2 cellular contexts compared by ENCODE assay signal in the genomic region with DNA sequence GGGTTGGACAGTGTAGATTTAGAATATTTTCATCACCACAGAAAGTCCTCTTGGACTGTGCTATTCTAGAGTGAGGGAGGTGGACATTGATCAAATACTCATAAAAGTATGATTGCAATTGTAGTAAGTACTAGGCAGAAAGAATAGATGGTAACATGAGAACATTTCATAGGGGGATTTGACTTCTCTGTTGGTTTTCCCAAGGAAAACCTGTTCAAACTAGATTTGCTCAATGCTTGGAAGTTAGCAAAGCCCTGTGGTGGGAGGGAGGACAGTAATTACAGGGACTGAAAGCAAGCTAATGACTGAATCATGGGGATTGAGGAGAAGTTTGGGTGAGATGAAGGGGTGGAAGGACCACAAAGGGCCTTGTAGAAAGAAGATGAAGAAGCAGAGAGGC.
TF ChIP-seq lines count a peak whose summit lies in the region.

No MANE protein-coding gene starts in this region.

TF ChIP-seq in SK-N-SH, 30 proteins besides CTCF, POLR2A, EP300 and RAD21:
- no peak for TF ChIP-seq MEF2A (IDR thresholded peaks at IDR 0.05; ENCODE audit: borderline replicate concordance, low read depth)
- TF ChIP-seq, protein P1, sequence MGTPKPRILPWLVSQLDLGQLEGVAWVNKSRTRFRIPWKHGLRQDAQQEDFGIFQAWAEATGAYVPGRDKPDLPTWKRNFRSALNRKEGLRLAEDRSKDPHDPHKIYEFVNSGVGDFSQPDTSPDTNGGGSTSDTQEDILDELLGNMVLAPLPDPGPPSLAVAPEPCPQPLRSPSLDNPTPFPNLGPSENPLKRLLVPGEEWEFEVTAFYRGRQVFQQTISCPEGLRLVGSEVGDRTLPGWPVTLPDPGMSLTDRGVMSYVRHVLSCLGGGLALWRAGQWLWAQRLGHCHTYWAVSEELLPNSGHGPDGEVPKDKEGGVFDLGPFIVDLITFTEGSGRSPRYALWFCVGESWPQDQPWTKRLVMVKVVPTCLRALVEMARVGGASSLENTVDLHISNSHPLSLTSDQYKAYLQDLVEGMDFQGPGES (IDR thresholded peaks at IDR 0.05; ENCODE audit: low read depth, low read length), result no peak
- TF ChIP-seq TAF1 (IDR thresholded peaks at IDR 0.05; ENCODE audit: borderline replicate concordance, low read depth, low read length), result no peak
- no peak for TF ChIP-seq POLR2AphosphoS5 (IDR thresholded peaks at IDR 0.05; ENCODE audit: low read depth, low read length)
- no peak for TF ChIP-seq CHD2 (IDR thresholded peaks at IDR 0.05; ENCODE audit: low read length, partially characterized antibody)
- TF ChIP-seq SMC3 (IDR thresholded peaks at IDR 0.05; ENCODE audit: low read depth, low read length), result no peak
- no peak for TF ChIP-seq GABPA (IDR thresholded peaks at IDR 0.05; ENCODE audit: low read depth)
- no peak for TF ChIP-seq MXI1 (IDR thresholded peaks at IDR 0.05; ENCODE audit: low read depth, low read length)
- no peak for TF ChIP-seq EZH2phosphoT487 (IDR thresholded peaks at IDR 0.05; ENCODE audit: borderline replicate concordance, low read depth)
- no peak for TF ChIP-seq NFIC (IDR thresholded peaks at IDR 0.05; ENCODE audit: borderline replicate concordance)
- TF ChIP-seq, protein P2, sequence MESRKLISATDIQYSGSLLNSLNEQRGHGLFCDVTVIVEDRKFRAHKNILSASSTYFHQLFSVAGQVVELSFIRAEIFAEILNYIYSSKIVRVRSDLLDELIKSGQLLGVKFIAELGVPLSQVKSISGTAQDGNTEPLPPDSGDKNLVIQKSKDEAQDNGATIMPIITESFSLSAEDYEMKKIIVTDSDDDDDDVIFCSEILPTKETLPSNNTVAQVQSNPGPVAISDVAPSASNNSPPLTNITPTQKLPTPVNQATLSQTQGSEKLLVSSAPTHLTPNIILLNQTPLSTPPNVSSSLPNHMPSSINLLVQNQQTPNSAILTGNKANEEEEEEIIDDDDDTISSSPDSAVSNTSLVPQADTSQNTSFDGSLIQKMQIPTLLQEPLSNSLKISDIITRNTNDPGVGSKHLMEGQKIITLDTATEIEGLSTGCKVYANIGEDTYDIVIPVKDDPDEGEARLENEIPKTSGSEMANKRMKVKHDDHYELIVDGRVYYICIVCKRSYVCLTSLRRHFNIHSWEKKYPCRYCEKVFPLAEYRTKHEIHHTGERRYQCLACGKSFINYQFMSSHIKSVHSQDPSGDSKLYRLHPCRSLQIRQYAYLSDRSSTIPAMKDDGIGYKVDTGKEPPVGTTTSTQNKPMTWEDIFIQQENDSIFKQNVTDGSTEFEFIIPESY (IDR thresholded peaks at IDR 0.05; ENCODE audit: borderline replicate concordance, low read depth), result no peak
- TF ChIP-seq, protein P3, sequence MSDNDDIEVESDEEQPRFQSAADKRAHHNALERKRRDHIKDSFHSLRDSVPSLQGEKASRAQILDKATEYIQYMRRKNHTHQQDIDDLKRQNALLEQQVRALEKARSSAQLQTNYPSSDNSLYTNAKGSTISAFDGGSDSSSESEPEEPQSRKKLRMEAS (IDR thresholded peaks at IDR 0.05; ENCODE audit: low read depth), result no peak
- no peak for TF ChIP-seq TCF12 (IDR thresholded peaks at IDR 0.05)
- TF ChIP-seq FOSL2 (IDR thresholded peaks at IDR 0.05; ENCODE audit: borderline replicate concordance, low read depth), result no peak
- TF ChIP-seq RFX5 (IDR thresholded peaks at IDR 0.05; ENCODE audit: low read length), result no peak
- no peak for TF ChIP-seq YY1 (IDR thresholded peaks at IDR 0.05; ENCODE audit: low read depth)
- TF ChIP-seq SIN3A (IDR thresholded peaks at IDR 0.05; ENCODE audit: borderline replicate concordance, low read depth, low read length), result no peak
- TF ChIP-seq FOXM1 (IDR thresholded peaks at IDR 0.05; ENCODE audit: low read depth), result no peak

TF ChIP-seq in SK-N-SH treated with all-trans-retinoic acid at 6 μM for 48 hours, 23 proteins besides CTCF, POLR2A, EP300 and RAD21:
- no peak for TF ChIP-seq BACH2 (CRISPR knock-in tag; IDR thresholded peaks at IDR 0.05; ENCODE audit: borderline replicate concordance)
- no peak for TF ChIP-seq PATZ1 (CRISPR knock-in tag; IDR thresholded peaks at IDR 0.05; ENCODE audit: borderline replicate concordance)
- TF ChIP-seq ZFP3 (CRISPR knock-in tag; IDR thresholded peaks at IDR 0.05), result no peak
- no peak for TF ChIP-seq ZNF70 (CRISPR knock-in tag; IDR thresholded peaks at IDR 0.05)
- TF ChIP-seq PPARA (CRISPR knock-in tag; IDR thresholded peaks at IDR 0.05; ENCODE audit: borderline replicate concordance), result no peak
- TF ChIP-seq ARNTL (CRISPR knock-in tag; IDR thresholded peaks at IDR 0.05; ENCODE audit: borderline replicate concordance, low read depth), result no peak
- TF ChIP-seq TOX (CRISPR knock-in tag; IDR thresholded peaks at IDR 0.05; ENCODE audit: borderline replicate concordance), result no peak
- TF ChIP-seq GLIS3 (CRISPR knock-in tag; IDR thresholded peaks at IDR 0.05), result no peak
- TF ChIP-seq, protein P4, sequence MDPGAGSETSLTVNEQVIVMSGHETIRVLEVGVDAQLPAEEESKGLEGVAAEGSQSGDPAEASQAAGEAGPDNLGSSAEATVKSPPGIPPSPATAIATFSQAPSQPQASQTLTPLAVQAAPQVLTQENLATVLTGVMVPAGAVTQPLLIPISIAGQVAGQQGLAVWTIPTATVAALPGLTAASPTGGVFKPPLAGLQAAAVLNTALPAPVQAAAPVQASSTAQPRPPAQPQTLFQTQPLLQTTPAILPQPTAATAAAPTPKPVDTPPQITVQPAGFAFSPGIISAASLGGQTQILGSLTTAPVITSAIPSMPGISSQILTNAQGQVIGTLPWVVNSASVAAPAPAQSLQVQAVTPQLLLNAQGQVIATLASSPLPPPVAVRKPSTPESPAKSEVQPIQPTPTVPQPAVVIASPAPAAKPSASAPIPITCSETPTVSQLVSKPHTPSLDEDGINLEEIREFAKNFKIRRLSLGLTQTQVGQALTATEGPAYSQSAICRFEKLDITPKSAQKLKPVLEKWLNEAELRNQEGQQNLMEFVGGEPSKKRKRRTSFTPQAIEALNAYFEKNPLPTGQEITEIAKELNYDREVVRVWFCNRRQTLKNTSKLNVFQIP (CRISPR knock-in tag; IDR thresholded peaks at IDR 0.05; ENCODE audit: borderline replicate concordance, low read depth), result no peak
- no peak for TF ChIP-seq RARB (CRISPR knock-in tag; IDR thresholded peaks at IDR 0.05)
- TF ChIP-seq, protein P5, sequence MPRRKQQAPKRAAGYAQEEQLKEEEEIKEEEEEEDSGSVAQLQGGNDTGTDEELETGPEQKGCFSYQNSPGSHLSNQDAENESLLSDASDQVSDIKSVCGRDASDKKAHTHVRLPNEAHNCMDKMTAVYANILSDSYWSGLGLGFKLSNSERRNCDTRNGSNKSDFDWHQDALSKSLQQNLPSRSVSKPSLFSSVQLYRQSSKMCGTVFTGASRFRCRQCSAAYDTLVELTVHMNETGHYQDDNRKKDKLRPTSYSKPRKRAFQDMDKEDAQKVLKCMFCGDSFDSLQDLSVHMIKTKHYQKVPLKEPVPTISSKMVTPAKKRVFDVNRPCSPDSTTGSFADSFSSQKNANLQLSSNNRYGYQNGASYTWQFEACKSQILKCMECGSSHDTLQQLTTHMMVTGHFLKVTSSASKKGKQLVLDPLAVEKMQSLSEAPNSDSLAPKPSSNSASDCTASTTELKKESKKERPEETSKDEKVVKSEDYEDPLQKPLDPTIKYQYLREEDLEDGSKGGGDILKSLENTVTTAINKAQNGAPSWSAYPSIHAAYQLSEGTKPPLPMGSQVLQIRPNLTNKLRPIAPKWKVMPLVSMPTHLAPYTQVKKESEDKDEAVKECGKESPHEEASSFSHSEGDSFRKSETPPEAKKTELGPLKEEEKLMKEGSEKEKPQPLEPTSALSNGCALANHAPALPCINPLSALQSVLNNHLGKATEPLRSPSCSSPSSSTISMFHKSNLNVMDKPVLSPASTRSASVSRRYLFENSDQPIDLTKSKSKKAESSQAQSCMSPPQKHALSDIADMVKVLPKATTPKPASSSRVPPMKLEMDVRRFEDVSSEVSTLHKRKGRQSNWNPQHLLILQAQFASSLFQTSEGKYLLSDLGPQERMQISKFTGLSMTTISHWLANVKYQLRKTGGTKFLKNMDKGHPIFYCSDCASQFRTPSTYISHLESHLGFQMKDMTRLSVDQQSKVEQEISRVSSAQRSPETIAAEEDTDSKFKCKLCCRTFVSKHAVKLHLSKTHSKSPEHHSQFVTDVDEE (CRISPR knock-in tag; IDR thresholded peaks at IDR 0.05), result no peak
- no peak for TF ChIP-seq ZFP30 (CRISPR knock-in tag; IDR thresholded peaks at IDR 0.05)
- no peak for TF ChIP-seq TCF4 (CRISPR knock-in tag; IDR thresholded peaks at IDR 0.05; ENCODE audit: borderline replicate concordance)
- no peak for TF ChIP-seq ZNF565 (CRISPR knock-in tag; conservative IDR thresholded peaks at IDR 0.05; ENCODE audit: low read depth)
